8 cellular contexts compared by ENCODE assay signal in the genomic region with DNA sequence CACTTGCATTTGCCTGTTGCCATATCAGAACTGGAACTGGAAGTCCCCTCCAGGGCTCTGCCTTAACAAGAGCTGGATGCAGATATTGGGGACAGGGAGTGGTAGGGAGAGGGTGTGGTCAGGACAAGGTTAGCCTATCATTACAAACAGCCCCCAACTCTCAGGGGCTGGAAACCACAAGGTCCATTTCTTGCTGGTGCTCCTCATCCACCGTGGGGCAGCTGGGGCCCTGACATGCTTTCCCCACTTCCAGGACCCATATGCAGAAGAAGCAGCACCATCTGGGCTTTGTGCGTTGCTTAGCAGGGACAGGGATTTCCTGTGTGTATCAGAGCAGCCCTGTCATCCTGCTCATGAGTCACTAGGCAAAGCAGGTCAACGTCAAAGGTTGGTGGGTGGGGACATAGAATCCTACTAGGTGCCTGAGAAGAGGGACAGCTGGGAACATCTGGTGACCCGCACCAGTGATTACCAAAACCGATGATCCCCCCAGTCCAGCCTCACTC. TPM values are rescaled to one million over a fixed set of nuclear protein-coding genes. Genes with fewer than 3 reads are reported as not detected.
DNase-seq lines count a peak whose midpoint lies in the region; ATAC-seq, FAIRE-seq and TF ChIP-seq lines count a peak whose summit lies in the region.

No MANE protein-coding gene starts in this region.

- CTCF ChIA-PET in A549 (lab: Yijun Ruan, JAX), result interaction anchor here (0.6 to 2.9 kb wide), 6 partner anchors 9 to 353 kb away, joined by 3 to 16 read pairs (median 4); partner anchors contain the start of gene RGS9
- CTCF ChIA-PET in T-cell (lab: Charles Lee), result interaction anchor here in 1 of 2 donors (1.0 kb wide), 1 partner anchor 8 kb away, joined by 3 read pairs; no protein-coding TSS in a partner anchor

- no peaks in the 10 kb centered on the region for H3K36me3 Mint-ChIP-seq in T-cell

- FAIRE-seq in A549 (lab: Jason Lieb, UNC), result no peak

- DNase-seq in A549 (ENCODE audit: low read depth in 1 of 2, low spot score in 1 of 2) (peak; percentile 57 to 70), T-cell (peak in 9 of 34 experiments; percentile 4 to 31 (median 15)), cardiac fibroblast (ENCODE audit: low read depth in 2 of 2) (peak; percentile 50 to 83), COR-L47 (lab: John Stamatoyannopoulos, UW) (no peak), AML-193 (lab: John Stamatoyannopoulos, UW) (no peak)
- DNase-seq in stimulated activated CD4-positive, alpha-beta T cell treated with anti-CD3 and anti-CD28 coated beads, TNF-alpha, amount 100 ng/mL, for 48 hours (ENCODE audit: low read depth in 3 of 3), result peak; percentile 14 to 48 (median 40)

- TF ChIP-seq RAD21 in A549 (conservative IDR thresholded peaks at IDR 0.05 in 1 of 2, IDR thresholded peaks at IDR 0.05 in 1 of 2), result no peak

- no peaks in the 10 kb centered on the region for H3K9me3 ChIP-seq in A549

- H3K4me3 Mint-ChIP-seq in T-cell, result no peak overlapping the region

- no peak for TF ChIP-seq POLR2A in A549 (IDR thresholded peaks at IDR 0.05; ENCODE audit: low read length)

- H3K27ac ChIP-seq in A549, result 0 out of 6 replicates have a peak overlapping the region, but pooled peaks of 1 of the 2 experiments have one; percentile 22

- ATAC-seq in A549 (peak; percentile 90 to 93), GM18909 (IDR thresholded peaks at IDR 0.05; ENCODE audit: poor library complexity, unreplicated experiment) (peak; percentile 93), HG03064 (IDR thresholded peaks at IDR 0.05; ENCODE audit: low read depth, unreplicated experiment) (peak; percentile 82), T-cell (replicated peaks in 1 of 4) (peak; percentile 74 to 98 (median 90))

- 37% methylated on average over 5 of the region's 5 CpGs for WGBS in A549 (ENCODE audit: missing lambda C conversion rate)

- peaks cover 14 to 18% (median 16%) of the 10 kb centered on the region in 3 donors for H3K4me1 Mint-ChIP-seq in T-cell

- no peak overlapping the region for H3K4me3 ChIP-seq in A549
- H3K4me3 ChIP-seq in cardiac fibroblast (replicated peaks in 1 of 2; ENCODE audit: low read depth in 2 of 2, low read length in 2 of 2), result no peak overlapping the region

- H3K9me3 Mint-ChIP-seq in T-cell, result no peaks in the 10 kb centered on the region

- no peaks in the 10 kb centered on the region for H3K27me3 Mint-ChIP-seq in T-cell

- no peak overlapping the region for H3K27ac Mint-ChIP-seq in T-cell

- POLR2A ChIA-PET in A549 (lab: Yijun Ruan, JAX), result no interaction called here
- POLR2A ChIA-PET in T-cell (lab: Charles Lee), result no interaction called here

- TF ChIP-seq EP300 in A549 (IDR thresholded peaks at IDR 0.05), result no peak

- H3K4me1 ChIP-seq in A549, result peaks cover 10% of the 10 kb centered on the region; the same call in 2 of the 3 replicates

- TF ChIP-seq CTCF in A549 (IDR thresholded peaks at IDR 0.05) (no peak), cardiac fibroblast (IDR thresholded peaks at IDR 0.05; ENCODE audit: low read depth, low read length) (no peak)

- H3K4me2 ChIP-seq in A549, result peak overlapping the region; percentile 22; the same call in 1 of the 3 replicates

TF ChIP-seq in A549, 52 proteins besides CTCF, POLR2A, EP300 and RAD21:
- TF ChIP-seq HOXB13 (CRISPR knock-in tag; IDR thresholded peaks at IDR 0.05; ENCODE audit: low read depth), result no peak
- TF ChIP-seq RNF2 (IDR thresholded peaks at IDR 0.05; ENCODE audit: borderline replicate concordance, low read depth), result no peak
- TF ChIP-seq FOSL2 (IDR thresholded peaks at IDR 0.05), result no peak
- peak; percentile 55 for TF ChIP-seq FOSL2 (CRISPR knock-in tag; IDR thresholded peaks at IDR 0.05)
- TF ChIP-seq ZNF302 (CRISPR knock-in tag; IDR thresholded peaks at IDR 0.05), result no peak
- peak; percentile 59; the same call in 1 of the 2 replicates for TF ChIP-seq RFX5 (IDR thresholded peaks at IDR 0.05)
- no peak for TF ChIP-seq EHF (CRISPR knock-in tag; IDR thresholded peaks at IDR 0.05)

RNA-seq across cellular contexts. Expression of gene RGS9, which starts 26.9 kb away (rescaled TPM):
- 11.2 and 14.3 TPM in 2 replicates for polyA plus RNA-seq in A549 (2011; rRNA removed)
- 5.5 and 6.1 TPM in 2 replicates for polyA plus RNA-seq in A549 (2012; cell fraction: cytosol; rRNA removed)
- polyA plus RNA-seq in A549 (2012; cell fraction: nucleus; rRNA removed), result 1.5 and 2.3 TPM in 2 replicates
- 6.9 to 8.2 TPM (median 7.0 TPM) in 3 replicates for polyA plus RNA-seq in A549 (2017; fragmentation: RNase III; extraction: RNeasy Plus Mini Kit Qiagen cat#74134 plus additional on column Dnase treatment)
- polyA minus RNA-seq in A549 (2011; rRNA and poly(A)+ RNA removed), result 7.6 and 8.6 TPM in 2 replicates
- 1 to 10 TPM; 1.3 to 8.2 (median 1.9) TPM for total RNA-seq in T-cell

Comparison
In these comparisons a context has a peak if more than half of its experiments do, and no peak if none do; other contexts are left out.
1. DNase-seq: peak in A549 (2 of 2), cardiac fibroblast (2 of 2) and stimulated activated CD4-positive, alpha-beta T cell treated with anti-CD3 and anti-CD28 coated beads, TNF-alpha, amount 100 ng/mL, for 48 hours (3 of 3); none in COR-L47 (single experiment) and AML-193 (0 of 2).
2. Peak in every context shown above with its lines, with median percentiles within 50 percentile points of each other: ATAC-seq.